24 cellular contexts compared by ENCODE assay signal in the genomic region with DNA sequence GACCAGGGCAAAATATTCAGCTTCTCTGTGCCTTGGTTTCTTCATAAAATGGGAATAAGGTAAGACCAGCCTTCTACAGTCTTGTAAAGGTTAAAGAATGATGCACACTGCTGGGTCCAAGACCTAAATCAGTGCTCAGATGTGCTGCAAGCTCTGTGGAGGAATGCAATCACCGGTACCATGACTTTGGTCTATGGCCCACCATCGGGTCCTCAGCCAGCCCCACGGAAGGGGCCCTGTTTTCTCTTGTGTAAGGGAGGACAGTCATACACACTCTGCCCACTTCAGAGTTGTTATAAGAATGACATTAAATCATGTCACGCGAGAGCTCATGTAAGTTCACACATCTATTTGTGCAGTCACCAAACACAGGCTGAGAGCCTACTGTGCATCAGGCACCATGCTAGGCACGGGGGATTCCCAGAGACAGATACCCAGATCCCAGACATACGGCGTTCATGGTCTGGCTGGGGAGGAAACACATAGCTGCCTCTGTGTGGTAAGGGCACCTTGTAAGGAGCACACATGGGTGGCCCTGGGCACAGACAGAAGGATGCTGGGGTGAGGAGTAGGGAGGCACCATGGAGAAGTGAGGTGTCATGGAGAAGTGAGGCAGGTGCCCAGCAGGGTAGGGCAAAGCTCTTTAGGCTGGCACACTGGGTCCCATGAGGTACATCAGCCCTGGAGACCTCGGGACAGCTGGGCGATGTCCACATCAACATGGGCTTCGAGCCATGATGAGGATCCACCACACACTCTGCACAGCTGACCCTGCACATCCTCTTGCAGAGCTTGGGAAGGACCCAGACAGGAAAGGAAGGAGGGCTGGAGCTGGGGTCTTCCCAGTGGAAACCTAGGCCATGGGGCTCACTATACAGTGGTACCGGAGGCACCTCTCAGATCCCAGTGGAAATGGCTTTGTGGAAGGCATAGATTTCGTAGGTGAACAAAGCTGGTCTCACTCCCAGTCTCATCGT.
"Had no signal": no experiment of that assay in that cellular context is flagged by ENCODE, and none has a peak within 500 bp of the region (broad histone marks: within the 10 kb centered on the region; RNA-seq: fewer than 3 reads in every experiment).

No MANE protein-coding gene starts in this region.

- H3K27me3 Mint-ChIP-seq: activated CD4-positive, alpha-beta memory T cell treated with anti-CD3 and anti-CD28 coated beads, Interleukin-2, amount 10 ng/mL, durations not matched to agents 7 days and 5 days had no signal

- H3K27me3 ChIP-seq: breast epithelium, esophagus squamous epithelium had no signal

- H3K27ac ChIP-seq: breast epithelium, heart right ventricle, prostate gland, thoracic aorta had no signal

- H3K36me3 Mint-ChIP-seq: activated naive CD4-positive, alpha-beta T cell treated with anti-CD3 and anti-CD28 coated beads, Interleukin-2, amount 50 U/mL, for 24 hours; mesothelial cell of epicardium; T-cell; WTC11 had no signal

- H3K9ac ChIP-seq: SK-N-SH had no signal

- DNase-seq: activated CD4-positive, alpha-beta T cell treated with anti-CD3 and anti-CD28 coated beads for 36 hours; activated CD8-positive, alpha-beta memory T cell treated with anti-CD3 and anti-CD28 coated beads, Interleukin-2, amount 50 U/mL, for 4 hours; activated effector memory CD4-positive, alpha-beta T cell treated with anti-CD3 and anti-CD28 coated beads, Interleukin-2, amount 50 U/mL, for 16 hours; activated T-cell treated with anti-CD3 and anti-CD28 coated beads, Interleukin-2, amount 50 U/mL, for 48 hours; dermis blood vessel endothelial cell; effector memory CD4-positive, alpha-beta T cell; esophagus squamous epithelium; heart right ventricle; nephron progenitor cell; occipital lobe; right cardiac atrium; SK-N-SH; small intestine; stimulated activated CD4-positive, alpha-beta T cell treated with anti-CD3 and anti-CD28 coated beads, Interleukin-4, amount 100 ng/mL, for 1 hour had no signal

- H3K27ac Mint-ChIP-seq: activated CD4-positive, alpha-beta memory T cell treated with anti-CD3 and anti-CD28 coated beads, Interleukin-2, amount 10 ng/mL, durations not matched to agents 7 days and 5 days; activated CD4-positive, alpha-beta T cell treated with anti-CD3 and anti-CD28 coated beads for 36 hours; activated naive CD4-positive, alpha-beta T cell treated with anti-CD3 and anti-CD28 coated beads, Interleukin-2, amount 50 U/mL, for 24 hours; nephron progenitor cell; T-cell; WTC11 had no signal

- H3K4me3 ChIP-seq: breast epithelium, esophagus squamous epithelium, heart right ventricle, prostate gland, thoracic aorta had no signal

- H3K36me3 ChIP-seq: breast epithelium, esophagus squamous epithelium, heart right ventricle, prostate gland, thoracic aorta had no signal

- H3K4me1 ChIP-seq: breast epithelium, heart right ventricle, prostate gland had no signal

- FAIRE-seq: astrocyte, endothelial cell of umbilical vein, small intestine had no signal

- H3K4me1 Mint-ChIP-seq: activated CD4-positive, alpha-beta memory T cell treated with anti-CD3 and anti-CD28 coated beads, Interleukin-2, amount 10 ng/mL, durations not matched to agents 7 days and 5 days; activated CD4-positive, alpha-beta T cell treated with anti-CD3 and anti-CD28 coated beads for 36 hours; activated naive CD4-positive, alpha-beta T cell treated with anti-CD3 and anti-CD28 coated beads, Interleukin-2, amount 50 U/mL, for 24 hours; mesothelial cell of epicardium; T-cell had no signal

- H3K9me3 ChIP-seq: breast epithelium, esophagus squamous epithelium, heart right ventricle, prostate gland, SK-N-SH, thoracic aorta had no signal

- H3K4me2 ChIP-seq: SK-N-SH had no signal

- H3K4me3 Mint-ChIP-seq: activated CD4-positive, alpha-beta memory T cell treated with anti-CD3 and anti-CD28 coated beads, Interleukin-2, amount 10 ng/mL, durations not matched to agents 7 days and 5 days; activated CD4-positive, alpha-beta T cell treated with anti-CD3 and anti-CD28 coated beads for 36 hours; activated naive CD4-positive, alpha-beta T cell treated with anti-CD3 and anti-CD28 coated beads, Interleukin-2, amount 50 U/mL, for 24 hours; mesothelial cell of epicardium; nephron progenitor cell; T-cell; WTC11 had no signal

- H3K9me3 Mint-ChIP-seq: activated CD4-positive, alpha-beta memory T cell treated with anti-CD3 and anti-CD28 coated beads, Interleukin-2, amount 10 ng/mL, durations not matched to agents 7 days and 5 days; activated naive CD4-positive, alpha-beta T cell treated with anti-CD3 and anti-CD28 coated beads, Interleukin-2, amount 50 U/mL, for 24 hours; mesothelial cell of epicardium; nephron progenitor cell; T-cell; WTC11 had no signal

- ATAC-seq: activated CD4-positive, alpha-beta T cell treated with anti-CD3 and anti-CD28 coated beads for 36 hours; heart right ventricle; right cardiac atrium; T-cell; WTC11 had no signal
